ENCODE assay signal across 1 cellular context in the genomic region with DNA sequence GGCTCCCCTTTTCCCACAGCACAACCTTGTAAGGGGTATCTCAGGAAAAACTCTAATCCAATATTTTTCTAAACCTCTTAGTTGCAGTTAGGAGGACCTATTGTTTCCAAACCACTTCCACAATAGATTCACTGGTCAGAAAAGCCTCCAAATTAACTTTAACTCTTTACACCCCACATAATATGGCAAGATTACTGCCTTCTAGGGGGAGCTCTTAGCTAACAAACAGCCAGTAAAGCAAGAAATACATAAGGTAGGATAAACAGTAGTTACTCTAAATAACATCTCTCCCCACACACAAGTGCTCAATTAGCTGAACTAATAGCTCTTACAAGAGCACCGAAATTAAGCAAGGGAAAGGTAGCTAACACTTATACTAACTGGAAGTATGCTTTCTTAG.
TF ChIP-seq lines count a peak whose summit lies in the region.

No MANE protein-coding gene starts in this region.

TF ChIP-seq in SK-N-SH, 30 proteins besides CTCF, POLR2A, EP300 and RAD21 (continued from another document):
- TF ChIP-seq USF1 (IDR thresholded peaks at IDR 0.05; ENCODE audit: borderline replicate concordance, low read depth) (no peak), MAX (IDR thresholded peaks at IDR 0.05; ENCODE audit: low read depth) (no peak), NRF1 (IDR thresholded peaks at IDR 0.05; ENCODE audit: low read depth, low read length) (no peak), GABPA (IDR thresholded peaks at IDR 0.05; ENCODE audit: low read depth) (no peak), POLR2AphosphoS5 (IDR thresholded peaks at IDR 0.05; ENCODE audit: low read depth, low read length) (no peak)
TF ChIP-seq in SK-N-SH: peak in this region for 0.
